Comparison of ENCODE assay signal across 18 cellular contexts in genomic region chr5:107257885-107258520, GRCh38.
DNase-seq lines count a peak whose midpoint lies in the region; ATAC-seq, FAIRE-seq and TF ChIP-seq lines count a peak whose summit lies in the region.
"Had no signal": no experiment of that assay in that cellular context is flagged by ENCODE, and none has a peak within 500 bp of the region (broad histone marks: within the 10 kb centered on the region; RNA-seq: fewer than 3 reads in every experiment).

No MANE protein-coding gene starts in this region.

- CTCF ChIA-PET in A549 (lab: Yijun Ruan, JAX), result interaction anchor here (0.6 to 1.2 kb wide), 4 partner anchors 9 to 22 kb away, joined by 3 to 5 read pairs (median 3); no protein-coding TSS in a partner anchor

- no peaks in the 10 kb centered on the region for H3K27me3 ChIP-seq in gastrocnemius medialis
- H3K27me3 ChIP-seq: ascending aorta had no signal

- DNase-seq in A549 (ENCODE audit: low read depth in 1 of 2, low spot score in 1 of 2) (peak in 1 of 2 experiments; percentile 12), RCC 7860 (ENCODE audit: low spot score) (peak; percentile 8), NCI-H345 treated with DMSO at 0.1 percent for 48 hours (lab: John Stamatoyannopoulos, UW; ENCODE audit: unreplicated experiment) (no peak), gastrocnemius medialis (no peak)
- no peak for DNase-seq in activated CD8-positive, alpha-beta memory T cell treated with anti-CD3 and anti-CD28 coated beads, Interleukin-2, amount 50 U/mL, for 4 hours
- no peak for DNase-seq in stimulated activated CD4-positive, alpha-beta T cell treated with anti-CD3 and anti-CD28 coated beads, Interleukin-1b, Interleukin-23, amount 100 ng/mL, for 48 hours
- DNase-seq: DMS153, H9, left colon, NCI-H1105 treated with DMSO at 0.1 percent for 48 hours, NCI-H69, SHP77 treated with DMSO at 0.1 percent for 48 hours had no signal

- TF ChIP-seq EP300 in A549 (IDR thresholded peaks at IDR 0.05), result no peak

- POLR2A ChIA-PET in A549 (lab: Yijun Ruan, JAX), result no interaction called here

- 63% methylated on average over 2 of the region's 2 CpGs for WGBS in A549 (ENCODE audit: missing lambda C conversion rate)

- no peaks in the 10 kb centered on the region for H3K36me3 ChIP-seq in gastrocnemius medialis
- H3K36me3 ChIP-seq: ascending aorta had no signal

- no peak for TF ChIP-seq POLR2A in A549 (IDR thresholded peaks at IDR 0.05; ENCODE audit: low read length)
- no peak for TF ChIP-seq POLR2A in gastrocnemius medialis (IDR thresholded peaks at IDR 0.05)

- H3K4me3 ChIP-seq in A549, result no peak overlapping the region
- no peak overlapping the region for H3K4me3 ChIP-seq in gastrocnemius medialis
- H3K4me3 ChIP-seq: ascending aorta had no signal

- ATAC-seq in A549 (peak; percentile 43 to 44; a peak in 3 of 6 replicates), GM19043 (IDR thresholded peaks at IDR 0.05; ENCODE audit: low read depth, unreplicated experiment) (peak; percentile 58), HG02981 (IDR thresholded peaks at IDR 0.05; ENCODE audit: unreplicated experiment) (peak; percentile 64), gastrocnemius medialis (no peak)
- ATAC-seq: left colon; natural killer cell treated with Interleukin-12 subunit alpha and Interleukin-12 subunit beta and Interleukin-15 and Interleukin-18, amount 100 ng/mL, for 72 hours had no signal

- no peak for TF ChIP-seq CTCF in A549 (IDR thresholded peaks at IDR 0.05)
- no peak for TF ChIP-seq CTCF in gastrocnemius medialis (IDR thresholded peaks at IDR 0.05 in 4 of 5, conservative IDR thresholded peaks at IDR 0.05 in 1 of 5)

- peak; percentile 39 for FAIRE-seq in A549 (lab: Jason Lieb, UNC)
- no peak for FAIRE-seq in RCC 7860 (lab: Jason Lieb, UNC)
- FAIRE-seq: GM12892 had no signal

- H3K27ac ChIP-seq in A549, result 0 out of 6 replicates have a peak overlapping the region, but pooled peaks of 1 of the 2 experiments have one; percentile 26
- no peak overlapping the region for H3K27ac ChIP-seq in gastrocnemius medialis
- H3K27ac ChIP-seq: ascending aorta, VCaP had no signal

- TF ChIP-seq RAD21 in A549 (conservative IDR thresholded peaks at IDR 0.05 in 1 of 2, IDR thresholded peaks at IDR 0.05 in 1 of 2), result no peak

- no peak overlapping the region for H3K4me2 ChIP-seq in A549

- intact Hi-C loops in gastrocnemius medialis (cut with DNase I; ENCODE audit: low total_unique reads), result no loop called here

- H3K4me1 ChIP-seq in A549, result no peaks in the 10 kb centered on the region
- H3K4me1 ChIP-seq in gastrocnemius medialis, result peaks cover 2 to 10% of the 10 kb centered on the region in 2 donors

- H3K9me3 ChIP-seq in A549 (no peaks in the 10 kb centered on the region), gastrocnemius medialis (no peaks in the 10 kb centered on the region)
- H3K9me3 ChIP-seq: ascending aorta had no signal

- in situ Hi-C loops in gastrocnemius medialis (cut with MboI; ENCODE audit: low sequenced_read_pairs in 4 of 4), result no loop called here

TF ChIP-seq in A549, 52 proteins besides CTCF, POLR2A, EP300 and RAD21:
- TF ChIP-seq USF2 (IDR thresholded peaks at IDR 0.05), result no peak
- TF ChIP-seq ZNF302 (CRISPR knock-in tag; IDR thresholded peaks at IDR 0.05), result no peak
- no peak for TF ChIP-seq BCL3 (IDR thresholded peaks at IDR 0.05)
- TF ChIP-seq FOSL2 (IDR thresholded peaks at IDR 0.05), result no peak
- no peak for TF ChIP-seq FOSL2 (CRISPR knock-in tag; IDR thresholded peaks at IDR 0.05)

Comparison
In these comparisons a context has a peak if more than half of its experiments do, and no peak if none do; other contexts are left out.
1. ATAC-seq: peak in A549 (2 of 2), GM19043 (single experiment) and HG02981 (single experiment); none in gastrocnemius medialis (0 of 2).